In the genomic region with DNA sequence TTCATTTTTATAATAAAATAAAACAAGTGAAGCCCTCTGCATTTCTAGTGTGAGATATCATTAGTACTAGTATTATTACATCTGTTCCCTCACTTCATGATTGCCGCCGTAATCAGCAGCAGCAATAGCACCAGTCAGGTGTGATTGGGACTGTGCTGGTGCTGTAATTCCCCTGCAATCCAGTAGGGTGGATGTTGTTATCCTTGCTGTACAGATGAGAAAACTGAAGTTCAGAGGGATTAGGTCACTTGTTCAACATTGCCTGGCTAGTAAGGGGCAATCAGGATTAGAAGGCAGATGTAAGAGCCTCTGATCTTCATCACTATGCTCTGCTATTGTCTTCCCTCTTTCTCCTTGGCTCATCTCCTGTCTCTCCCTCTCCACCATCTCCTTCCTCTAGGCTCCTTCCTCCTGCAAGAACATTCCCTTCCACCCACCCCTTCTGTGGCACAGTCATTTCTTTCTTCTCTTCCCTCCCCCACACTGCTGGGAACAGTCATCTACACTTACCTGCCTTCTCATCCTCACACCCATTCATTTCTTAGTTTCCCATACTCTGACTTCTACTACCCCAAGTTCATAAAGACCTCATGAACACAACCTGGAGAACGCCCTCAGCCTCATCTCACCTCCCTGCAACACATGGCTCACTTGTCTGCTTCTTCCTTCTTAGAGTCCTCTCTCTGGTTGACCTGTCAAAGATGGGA, we compare ENCODE assay signal across 8 cellular contexts. TPM values are rescaled to one million over a fixed set of nuclear protein-coding genes. Genes with fewer than 3 reads are reported as not detected.
A peak's percentile ranks its signal among the peaks of the same experiment; 100 is the strongest.
DNase-seq lines count a peak whose midpoint lies in the region; ATAC-seq and TF ChIP-seq lines count a peak whose summit lies in the region.

No MANE protein-coding gene starts in this region.

- ATAC-seq in GM18505 (IDR thresholded peaks at IDR 0.05; ENCODE audit: unreplicated experiment), result no peak

- no peak overlapping the region for H3K4me2 ChIP-seq in PC-9

- H3K4me1 ChIP-seq in PC-9 (replicated peaks; ENCODE audit: insufficient read depth), result no peaks in the 10 kb centered on the region

- H3F3A ChIP-seq in PC-9 (ENCODE audit: insufficient read depth, low read depth), result no peaks in the 10 kb centered on the region

- H4K20me1 ChIP-seq in PC-9 (ENCODE audit: insufficient read depth), result no peaks in the 10 kb centered on the region

- peak; percentile 69 for TF ChIP-seq CTCF in PC-9 (conservative IDR thresholded peaks at IDR 0.05)
- TF ChIP-seq CTCF in fibroblast of the aortic adventitia (IDR thresholded peaks at IDR 0.05; ENCODE audit: insufficient read depth, low read length), result peak; percentile 44
- TF ChIP-seq CTCF in GM20000 (IDR thresholded peaks at IDR 0.05; ENCODE audit: extremely low read depth, missing control alignments), result no peak

- H2AFZ ChIP-seq in PC-9, result no peak overlapping the region

- TF ChIP-seq POLR2A in GM18505 (IDR thresholded peaks at IDR 0.05; ENCODE audit: borderline replicate concordance, extremely low read depth, insufficient read depth, insufficient read length), result no peak

- H3K27ac ChIP-seq in PC-9, result no peak overlapping the region

- H3K79me2 ChIP-seq in PC-9 (ENCODE audit: low read depth), result no peaks in the 10 kb centered on the region

- no peaks in the 10 kb centered on the region for H3K9me2 ChIP-seq in PC-9 (ENCODE audit: insufficient read depth)

- CTCF ChIA-PET in PC-9 (lab: Charles Lee), result no interaction called here

- H3K4me3 ChIP-seq in PC-9 (no peak overlapping the region), fibroblast of the aortic adventitia (ENCODE audit: low read depth, low read length) (no peak overlapping the region)

- H3K9me3 ChIP-seq in PC-9 (ENCODE audit: insufficient read depth, low read depth), result no peaks in the 10 kb centered on the region

- POLR2A ChIA-PET in PC-9 (lab: Charles Lee; ENCODE audit: unreplicated experiment), result no interaction called here

- H3K36me3 ChIP-seq in PC-9 (ENCODE audit: low read depth), result no peaks in the 10 kb centered on the region

- peak; percentile 49 for DNase-seq in stimulated activated CD4-positive, alpha-beta T cell treated with anti-CD3 and anti-CD28 coated beads, Interleukin-15, amount 100 ng/mL, for 24 hours
- DNase-seq in stimulated activated CD4-positive, alpha-beta T cell treated with anti-CD3 and anti-CD28 coated beads, Interleukin-12 subunit alpha, Interleukin-12 subunit beta, amount 100 ng/mL, for 4 hours, result no peak
- DNase-seq in PC-9 (no peak), fibroblast of the aortic adventitia (ENCODE audit: low read depth) (no peak), A172 (ENCODE audit: low spot score) (no peak), activated gamma-delta T cell treated with Interleukin-2 at 50 U/mL for 16 hours (no peak), GM20000 (ENCODE audit: low spot score) (no peak)

- intact Hi-C loops in PC-9 (cut with micrococcal nuclease; ENCODE audit: unreplicated experiment), result no loop called here

- H3K27me3 ChIP-seq in PC-9 (ENCODE audit: insufficient read depth, low read depth), result peaks cover 100% of the 10 kb centered on the region

- no TSS peak for BruUV-seq in PC-9 (replicated peaks; lab: Mats Ljungman, UMichigan)

RNA-seq across cellular contexts. Expression of gene CRYGS, which starts 29.7 kb away (rescaled TPM):
- 2.8 and 4.4 TPM in 2 replicates for total RNA-seq in PC-9 (2021)
- 1.3 TPM in 1 of 2 replicates, not detected in the other for total RNA-seq in fibroblast of the aortic adventitia (ENCODE audit: low replicate concordance)
- total RNA-seq in A172 (2014; rRNA removed; shearing (Covaris generic)), result 0.24 and 0.31 TPM in 2 replicates

RNA-seq across cellular contexts. Expression of gene TBCCD1, which starts 52.7 kb away (rescaled TPM):
- total RNA-seq in PC-9 (2021), result 11.1 and 16.2 TPM in 2 replicates
- total RNA-seq in fibroblast of the aortic adventitia (ENCODE audit: low replicate concordance), result 2.9 and 17.5 TPM in 2 replicates
- total RNA-seq in A172 (2014; rRNA removed; shearing (Covaris generic)), result 10.2 and 19.6 TPM in 2 replicates

RNA-seq across cellular contexts. Expression of gene DNAJB11, which starts 56.1 kb away (rescaled TPM):
- 53.8 and 71.3 TPM in 2 replicates for total RNA-seq in PC-9 (2021)
- total RNA-seq in fibroblast of the aortic adventitia (ENCODE audit: low replicate concordance), result 44.0 and 44.6 TPM in 2 replicates
- 175 and 202 TPM in 2 replicates for total RNA-seq in A172 (2014; rRNA removed; shearing (Covaris generic))
